Comparison of ENCODE assay signal across 9 cellular contexts in the genomic region with DNA sequence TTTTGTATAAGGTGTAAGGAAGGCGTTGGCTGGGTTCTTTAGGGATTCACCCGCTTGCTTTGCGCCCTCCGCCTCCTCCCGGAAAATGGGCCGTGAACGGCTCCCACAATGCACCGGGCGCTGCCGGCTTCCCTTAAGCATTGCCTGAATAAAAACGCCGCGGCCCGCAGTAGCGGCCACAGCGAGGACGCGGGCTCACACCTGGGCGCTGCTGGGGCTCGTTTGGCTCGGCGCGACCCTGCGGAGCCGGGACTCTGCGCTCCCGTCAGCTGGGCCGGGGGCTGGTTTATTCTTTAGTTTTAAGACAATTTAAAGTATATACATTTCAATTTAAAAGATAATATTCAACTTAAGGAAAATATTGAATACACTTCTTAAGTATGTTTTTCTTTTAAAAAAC.
"Had no signal": no experiment of that assay in that cellular context is flagged by ENCODE, and none has a peak within 500 bp of the region (broad histone marks: within the 10 kb centered on the region; RNA-seq: fewer than 3 reads in every experiment).

No MANE protein-coding gene starts in this region.

- H3K4me3 ChIP-seq: GM23248, GM23338, HAP-1 had no signal

- DNase-seq: GM23248, GOT3, H7, H9, HCEC 1CT, HFFc6 had no signal

- ATAC-seq: GM23338, HCT116 had no signal

- H3K9me3 ChIP-seq: HAP-1 had no signal

- H3K27ac ChIP-seq: GM23248 had no signal

- H3K4me1 ChIP-seq: HAP-1 had no signal

- H3K36me3 ChIP-seq: HAP-1 had no signal
